Comparison of ENCODE assay signal across 9 cellular contexts in the genomic region with DNA sequence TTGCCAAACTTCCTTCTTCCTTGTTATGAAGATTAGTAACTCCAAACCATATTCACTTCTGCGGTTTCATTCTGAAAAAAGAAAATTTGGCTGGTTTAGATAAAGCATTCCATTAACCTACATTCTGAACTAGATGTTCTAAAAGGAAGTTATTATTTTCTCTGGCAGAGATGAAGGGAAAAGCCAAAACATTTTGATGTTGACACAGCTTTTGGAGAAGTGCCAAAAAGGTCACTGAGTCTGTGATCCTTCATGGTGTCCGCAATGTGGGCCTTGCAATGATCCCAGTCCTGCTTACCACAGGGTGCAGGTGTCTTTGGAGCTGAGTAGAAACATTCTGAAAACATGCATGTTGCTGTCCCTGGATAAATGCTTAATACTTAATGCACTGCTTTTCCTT. TPM values are rescaled to one million over a fixed set of nuclear protein-coding genes. Genes with fewer than 3 reads are reported as not detected.
A peak's percentile ranks its signal among the peaks of the same experiment; 100 is the strongest.
DNase-seq lines count a peak whose midpoint lies in the region; ATAC-seq, FAIRE-seq and TF ChIP-seq lines count a peak whose summit lies in the region.
"Had no signal": no experiment of that assay in that cellular context is flagged by ENCODE, and none has a peak within 500 bp of the region (broad histone marks: within the 10 kb centered on the region; RNA-seq: fewer than 3 reads in every experiment).

No MANE protein-coding gene starts in this region.

- FAIRE-seq in H54 (lab: Jason Lieb, UNC), result no peak

- H3K4me3 Mint-ChIP-seq in HFFc6, result no peak overlapping the region
- H3K4me3 Mint-ChIP-seq: activated CD4-positive, alpha-beta T cell treated with anti-CD3 and anti-CD28 coated beads, Interleukin-2, amount 10 ng/mL, durations not matched to agents 7 days and 5 days had no signal

- H4K20me1 ChIP-seq in SK-N-SH (ENCODE audit: insufficient read depth), result no peaks in the 10 kb centered on the region

- no peaks in the 10 kb centered on the region for H3K36me3 ChIP-seq in SK-N-SH (replicated peaks in 1 of 2; ENCODE audit: control insufficient read depth in 1 of 2, insufficient read depth in 2 of 2, low read length in 1 of 2)
- no peaks in the 10 kb centered on the region for H3K36me3 ChIP-seq in gastroesophageal sphincter

- H3K4me1 ChIP-seq in SK-N-SH (ENCODE audit: control insufficient read depth in 1 of 2, insufficient read depth in 2 of 2, low read depth in 1 of 2, low read length in 1 of 2) (no peaks in the 10 kb centered on the region; a peak in 1 of 4 replicates), gastroesophageal sphincter (peaks cover 2 to 13% (median 11%) of the 10 kb centered on the region in 3 donors)

- peaks cover 8% of the 10 kb centered on the region for H3F3A ChIP-seq in SK-N-SH (replicated peaks; ENCODE audit: insufficient read depth)

- no peak for TF ChIP-seq RAD21 in SK-N-SH (IDR thresholded peaks at IDR 0.05; ENCODE audit: low read length)

- no peak for TF ChIP-seq EP300 in SK-N-SH (IDR thresholded peaks at IDR 0.05; ENCODE audit: borderline replicate concordance in 1 of 2, low read depth in 1 of 2, low read length in 1 of 2)
- no peak for TF ChIP-seq EP300 in gastroesophageal sphincter (IDR thresholded peaks at IDR 0.05)

- 1% methylated on average over 2 of the region's 2 CpGs for WGBS in SK-N-SH (ENCODE audit: low lambda C conversion rate)
- 25 to 38% methylated on average over 2 of the region's 2 CpGs for WGBS in gastroesophageal sphincter (ENCODE audit: low coverage in 1 of 2), 2 donors

- peak; percentile 9 for DNase-seq in HFFc6
- DNase-seq in SK-N-SH, result no peak
- DNase-seq in skeletal muscle cell (ENCODE audit: low read depth), result peak; percentile 94
- no peak for DNase-seq in activated CD4-positive, alpha-beta T cell treated with anti-CD3 and anti-CD28 coated beads for 1 hour
- DNase-seq in H54 (ENCODE audit: insufficient read length, low spot score), result no peak
- DNase-seq in coronary artery (ENCODE audit: low spot score), result no peak
- DNase-seq: activated CD4-positive, alpha-beta T cell treated with anti-CD3 and anti-CD28 coated beads, Interleukin-2, amount 10 ng/mL, durations not matched to agents 7 days and 5 days had no signal

- H3K4me1 Mint-ChIP-seq in HFFc6 (ENCODE audit: low read depth), result peaks cover 20% of the 10 kb centered on the region
- H3K4me1 Mint-ChIP-seq: activated CD4-positive, alpha-beta T cell treated with anti-CD3 and anti-CD28 coated beads, Interleukin-2, amount 10 ng/mL, durations not matched to agents 7 days and 5 days had no signal

- H3K9me3 Mint-ChIP-seq in HFFc6, result no peaks in the 10 kb centered on the region
- H3K9me3 Mint-ChIP-seq: activated CD4-positive, alpha-beta T cell treated with anti-CD3 and anti-CD28 coated beads, Interleukin-2, amount 10 ng/mL, durations not matched to agents 7 days and 5 days had no signal

- H3K79me2 ChIP-seq in SK-N-SH (ENCODE audit: insufficient read depth), result no peaks in the 10 kb centered on the region

- no peak overlapping the region for H2AFZ ChIP-seq in SK-N-SH (ENCODE audit: low read depth)

- ATAC-seq in gastroesophageal sphincter, result peak; percentile 88
- ATAC-seq in HG03520 (IDR thresholded peaks at IDR 0.05; ENCODE audit: unreplicated experiment), result no peak

- POLR2A ChIA-PET in SK-N-SH (lab: Yijun Ruan, JAX), result no interaction called here

- H3K4me3 ChIP-seq in SK-N-SH (ENCODE audit: low read depth in 2 of 2, low read length in 1 of 2), result no peak overlapping the region
- no peak overlapping the region for H3K4me3 ChIP-seq in gastroesophageal sphincter
- H3K4me3 ChIP-seq in skeletal muscle cell (ENCODE audit: low read depth, low read length), result no peak overlapping the region
- no peak overlapping the region for H3K4me3 ChIP-seq in coronary artery

- H3K27me3 Mint-ChIP-seq in HFFc6 (ENCODE audit: insufficient read depth), result no peaks in the 10 kb centered on the region
- H3K27me3 Mint-ChIP-seq: activated CD4-positive, alpha-beta T cell treated with anti-CD3 and anti-CD28 coated beads, Interleukin-2, amount 10 ng/mL, durations not matched to agents 7 days and 5 days had no signal

- no peak overlapping the region for H3K4me2 ChIP-seq in SK-N-SH

- no peak for TF ChIP-seq POLR2A in gastroesophageal sphincter (IDR thresholded peaks at IDR 0.05)
- no peak for TF ChIP-seq POLR2A in H54 (IDR thresholded peaks at IDR 0.05; ENCODE audit: low read depth, low read length)

- H3K9me3 ChIP-seq in SK-N-SH (no peaks in the 10 kb centered on the region), gastroesophageal sphincter (no peaks in the 10 kb centered on the region)

- H3K36me3 Mint-ChIP-seq in HFFc6 (ENCODE audit: low read depth), result no peaks in the 10 kb centered on the region

- H3K9ac ChIP-seq in SK-N-SH, result no peak overlapping the region

- no peak overlapping the region for H3K27ac Mint-ChIP-seq in HFFc6
- H3K27ac Mint-ChIP-seq: activated CD4-positive, alpha-beta T cell treated with anti-CD3 and anti-CD28 coated beads, Interleukin-2, amount 10 ng/mL, durations not matched to agents 7 days and 5 days had no signal

- no peaks in the 10 kb centered on the region for H3K9me2 ChIP-seq in SK-N-SH

- H3K27me3 ChIP-seq in SK-N-SH (ENCODE audit: insufficient read depth), result peaks cover 10% of the 10 kb centered on the region; the same call in 1 of the 2 replicates
- H3K27me3 ChIP-seq in gastroesophageal sphincter, result no peaks in the 10 kb centered on the region

- no peak overlapping the region; a peak in 1 of 4 replicates for H3K27ac ChIP-seq in SK-N-SH (ENCODE audit: low read depth in 2 of 2, low read length in 1 of 2)
- H3K27ac ChIP-seq in gastroesophageal sphincter, result peak overlapping the region in 1 of 4 donors; percentile 29
- H3K27ac ChIP-seq in coronary artery, result peak overlapping the region in 1 of 2 donors; percentile 26

- TF ChIP-seq CTCF in HFFc6 (IDR thresholded peaks at IDR 0.05) (no peak), SK-N-SH (IDR thresholded peaks at IDR 0.05) (no peak), gastroesophageal sphincter (IDR thresholded peaks at IDR 0.05) (no peak), coronary artery (IDR thresholded peaks at IDR 0.05) (no peak)

- CTCF ChIA-PET in SK-N-SH (lab: Yijun Ruan, JAX), result interaction anchor here (1.2 kb wide), 1 partner anchor 14 kb away, joined by 4 read pairs; no protein-coding TSS in a partner anchor

TF ChIP-seq in SK-N-SH, 30 proteins besides CTCF, POLR2A, EP300 and RAD21:
- TF ChIP-seq, protein P1, sequence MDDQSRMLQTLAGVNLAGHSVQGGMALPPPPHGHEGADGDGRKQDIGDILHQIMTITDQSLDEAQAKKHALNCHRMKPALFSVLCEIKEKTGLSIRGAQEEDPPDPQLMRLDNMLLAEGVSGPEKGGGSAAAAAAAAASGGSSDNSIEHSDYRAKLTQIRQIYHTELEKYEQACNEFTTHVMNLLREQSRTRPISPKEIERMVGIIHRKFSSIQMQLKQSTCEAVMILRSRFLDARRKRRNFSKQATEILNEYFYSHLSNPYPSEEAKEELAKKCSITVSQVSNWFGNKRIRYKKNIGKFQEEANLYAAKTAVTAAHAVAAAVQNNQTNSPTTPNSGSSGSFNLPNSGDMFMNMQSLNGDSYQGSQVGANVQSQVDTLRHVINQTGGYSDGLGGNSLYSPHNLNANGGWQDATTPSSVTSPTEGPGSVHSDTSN (IDR thresholded peaks at IDR 0.05), result peak; percentile 54; the same call in 1 of the 2 replicates
- TF ChIP-seq NFIC (IDR thresholded peaks at IDR 0.05; ENCODE audit: borderline replicate concordance) (peak; percentile 73), CHD2 (IDR thresholded peaks at IDR 0.05; ENCODE audit: low read length, partially characterized antibody) (no peak), TCF12 (IDR thresholded peaks at IDR 0.05) (peak; percentile 51), FOSL2 (IDR thresholded peaks at IDR 0.05; ENCODE audit: borderline replicate concordance, low read depth) (no peak)

RNA-seq across cellular contexts. Expression of gene CXCL8, which starts 36.0 kb away (rescaled TPM):
- 1 to 10 TPM in 4 of 6 experiments, under 1 TPM in 2; 0.47 to 3.2 (median 2.1) TPM for total RNA-seq in HFFc6 (2021; fragmentation: NEBNext Ultra II Directional; extraction: Animal tissue kit (Norgen Biotek cat#: 25700))
- 6.0 and 7.7 TPM in 2 replicates for polyA plus RNA-seq in SK-N-SH (2012; rRNA removed)
- polyA plus RNA-seq in SK-N-SH (2012; cell fraction: cytosol; rRNA removed), result 6.9 and 7.8 TPM in 2 replicates
- 5.1 and 15.7 TPM in 2 replicates for polyA plus RNA-seq in SK-N-SH (2012; cell fraction: nucleus; rRNA removed)
- 1 to 10 TPM in 2 of 4 donors, under 1 TPM in 1, not detected in 1; 0.62 to 1.9 (median 1.2) TPM for total RNA-seq in gastroesophageal sphincter

Comparison
In these comparisons a context has a peak if more than half of its experiments do, and no peak if none do; other contexts are left out.
1. DNase-seq: peak in HFFc6 (single experiment) and skeletal muscle cell (single experiment); none in SK-N-SH (single experiment), activated CD4-positive, alpha-beta T cell treated with anti-CD3 and anti-CD28 coated beads for 1 hour (single experiment), H54 (single experiment) and coronary artery (single experiment).